9 cellular contexts compared by ENCODE assay signal in the genomic region with DNA sequence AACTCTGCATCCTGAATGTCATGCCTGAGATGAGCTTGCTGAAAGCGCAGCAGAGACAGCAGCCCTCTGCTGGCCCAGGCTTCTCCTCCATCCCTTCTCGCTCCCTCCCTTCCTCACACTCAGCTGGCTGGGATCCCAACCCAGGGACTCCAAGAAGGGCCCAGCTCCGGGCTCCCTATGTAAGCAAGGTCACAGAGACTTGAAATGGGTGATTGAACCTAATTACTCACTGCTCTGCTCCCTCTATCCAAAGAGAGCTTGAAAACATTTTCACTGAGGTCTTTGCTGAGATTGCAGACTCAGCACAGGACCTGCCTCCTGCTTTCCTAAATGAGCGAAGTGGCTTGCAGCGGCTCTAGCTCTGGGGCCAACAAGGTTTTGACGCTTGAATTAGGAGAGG. TPM values are rescaled to one million over a fixed set of nuclear protein-coding genes. Genes with fewer than 3 reads are reported as not detected.
A peak's percentile ranks its signal among the peaks of the same experiment; 100 is the strongest.
DNase-seq lines count a peak whose midpoint lies in the region; ATAC-seq and TF ChIP-seq lines count a peak whose summit lies in the region.
"Had no signal": no experiment of that assay in that cellular context is flagged by ENCODE, and none has a peak within 500 bp of the region (broad histone marks: within the 10 kb centered on the region; RNA-seq: fewer than 3 reads in every experiment).

No MANE protein-coding gene starts in this region.

- peak overlapping the region; percentile 35 for H3K4me2 ChIP-seq in DOHH2 (ENCODE audit: low read length)
- H3K4me2 ChIP-seq in Karpas-422 (ENCODE audit: low read depth, low read length, poor library complexity, severe bottlenecking): no peak overlapping the region

- H3K4me3 ChIP-seq in DOHH2 (ENCODE audit: low read length) (no peak overlapping the region), right cardiac atrium (ENCODE audit: low read length) (no peak overlapping the region), Karpas-422 (ENCODE audit: low read length) (no peak overlapping the region)

- no peak overlapping the region for H3K9ac ChIP-seq in Karpas-422 (ENCODE audit: low read length)

- H3K27me3 ChIP-seq in DOHH2 (ENCODE audit: control insufficient read depth, low read length) (no peaks in the 10 kb centered on the region), right cardiac atrium (ENCODE audit: control insufficient read depth, insufficient read depth) (no peaks in the 10 kb centered on the region), Karpas-422 (ENCODE audit: low read length) (no peaks in the 10 kb centered on the region)

- peak; percentile 34 to 64 for ATAC-seq in right cardiac atrium

- H3K9me3 ChIP-seq in DOHH2 (ENCODE audit: control insufficient read depth, insufficient read depth, low read length) (no peaks in the 10 kb centered on the region), right cardiac atrium (ENCODE audit: control insufficient read depth, low read length) (no peaks in the 10 kb centered on the region), Karpas-422 (ENCODE audit: low read length) (no peaks in the 10 kb centered on the region)

- H3K4me1 ChIP-seq in DOHH2 (ENCODE audit: control insufficient read depth, low read length) (peaks cover 92% of the 10 kb centered on the region), right cardiac atrium (ENCODE audit: control insufficient read depth, insufficient read depth, low read length) (peaks cover 34% of the 10 kb centered on the region), Karpas-422 (ENCODE audit: low read length) (0 out of 2 replicates have a peak, but pooled peaks cover 5% of the 10 kb centered on the region)

- H3K9me2 ChIP-seq in DOHH2 (replicated peaks; ENCODE audit: control insufficient read depth, low read length): no peaks in the 10 kb centered on the region
- no peaks in the 10 kb centered on the region for H3K9me2 ChIP-seq in Karpas-422 (replicated peaks; ENCODE audit: insufficient read depth, low read length)

- intact Hi-C loops in right cardiac atrium (cut with DNase I): no loop called here

- H3K36me3 ChIP-seq in DOHH2 (ENCODE audit: control insufficient read depth, low read length) (peaks cover 11% of the 10 kb centered on the region), Karpas-422 (ENCODE audit: insufficient read depth, low read length) (no peaks in the 10 kb centered on the region)

- H4K20me1 ChIP-seq in DOHH2 (ENCODE audit: control insufficient read depth, insufficient read depth, low read depth, low read length): peaks cover 22% of the 10 kb centered on the region
- peaks cover 58% of the 10 kb centered on the region for H4K20me1 ChIP-seq in Karpas-422 (ENCODE audit: insufficient read depth, low read depth, low read length)

- DNase-seq in amygdala (lab: John Stamatoyannopoulos, UW): peak in 34 of 56 donors; percentile 9 to 63 (median 32)
- DNase-seq in right cardiac atrium: peak; percentile 59 to 85 (median 80)
- peak; percentile 94 for DNase-seq in renal cortical epithelial cell (ENCODE audit: low read depth)
- no peak for DNase-seq in DMS53 (lab: John Stamatoyannopoulos, UW)
- DNase-seq in NCI-H146 (lab: John Stamatoyannopoulos, UW): no peak
- no peak for DNase-seq in Karpas-422
- no peak for DNase-seq in activated CD4-positive, alpha-beta T cell treated with anti-CD3 and anti-CD28 coated beads, Interleukin-2, amount 50 U/mL, for 48 hours
- DNase-seq: stimulated activated CD4-positive, alpha-beta T cell treated with anti-CD3 and anti-CD28 coated beads, Interleukin-4, amount 100 ng/mL, for 24 hours had no signal

- WGBS in right cardiac atrium: 49% methylated on average over 6 of the region's 6 CpGs

- TF ChIP-seq CTCF in DOHH2 (IDR thresholded peaks at IDR 0.05; ENCODE audit: low read depth, low read length, poor library complexity, severe bottlenecking): no peak

- H3K79me2 ChIP-seq in DOHH2 (ENCODE audit: control insufficient read depth, low read length) (peaks cover 97% of the 10 kb centered on the region), Karpas-422 (ENCODE audit: low read length) (no peaks in the 10 kb centered on the region)

- no peaks in the 10 kb centered on the region for H3F3A ChIP-seq in DOHH2 (ENCODE audit: control insufficient read depth, insufficient read depth)

- H3K27ac ChIP-seq in DOHH2 (ENCODE audit: low read depth, low read length): peak overlapping the region; percentile 14; the same call in 1 of the 2 replicates
- no peak overlapping the region for H3K27ac ChIP-seq in right cardiac atrium (ENCODE audit: low read length)
- H3K27ac ChIP-seq in Karpas-422 (ENCODE audit: low read length): no peak overlapping the region

- no peak overlapping the region for H2AFZ ChIP-seq in Karpas-422 (ENCODE audit: low read length)

RNA-seq across cellular contexts. Expression of a gene that starts 42.8 kb away (rescaled TPM):
- 100 to 1,000 TPM in 1 of 4 donors, 10 to 100 TPM in 3; 82.3 to 100 (median 93.0) TPM for total RNA-seq in right cardiac atrium
- 58.5 TPM for polyA plus RNA-seq in right cardiac atrium
- 20.8 and 31.3 TPM in 2 replicates for total RNA-seq in renal cortical epithelial cell
- 6.1 and 9.6 TPM in 2 replicates for total RNA-seq in Karpas-422 (2014; rRNA removed; shearing (Covaris generic); ENCODE audit: low replicate concordance)

Comparison
In these comparisons a context has a peak if more than half of its experiments do, and no peak if none do; other contexts are left out.
1. DNase-seq: peak in amygdala (34 of 56), right cardiac atrium (3 of 3) and renal cortical epithelial cell (single experiment); none in DMS53 (single experiment), NCI-H146 (single experiment), Karpas-422 (single experiment) and activated CD4-positive, alpha-beta T cell treated with anti-CD3 and anti-CD28 coated beads, Interleukin-2, amount 50 U/mL, for 48 hours (0 of 2).